8 cellular contexts compared by ENCODE assay signal in the genomic region with DNA sequence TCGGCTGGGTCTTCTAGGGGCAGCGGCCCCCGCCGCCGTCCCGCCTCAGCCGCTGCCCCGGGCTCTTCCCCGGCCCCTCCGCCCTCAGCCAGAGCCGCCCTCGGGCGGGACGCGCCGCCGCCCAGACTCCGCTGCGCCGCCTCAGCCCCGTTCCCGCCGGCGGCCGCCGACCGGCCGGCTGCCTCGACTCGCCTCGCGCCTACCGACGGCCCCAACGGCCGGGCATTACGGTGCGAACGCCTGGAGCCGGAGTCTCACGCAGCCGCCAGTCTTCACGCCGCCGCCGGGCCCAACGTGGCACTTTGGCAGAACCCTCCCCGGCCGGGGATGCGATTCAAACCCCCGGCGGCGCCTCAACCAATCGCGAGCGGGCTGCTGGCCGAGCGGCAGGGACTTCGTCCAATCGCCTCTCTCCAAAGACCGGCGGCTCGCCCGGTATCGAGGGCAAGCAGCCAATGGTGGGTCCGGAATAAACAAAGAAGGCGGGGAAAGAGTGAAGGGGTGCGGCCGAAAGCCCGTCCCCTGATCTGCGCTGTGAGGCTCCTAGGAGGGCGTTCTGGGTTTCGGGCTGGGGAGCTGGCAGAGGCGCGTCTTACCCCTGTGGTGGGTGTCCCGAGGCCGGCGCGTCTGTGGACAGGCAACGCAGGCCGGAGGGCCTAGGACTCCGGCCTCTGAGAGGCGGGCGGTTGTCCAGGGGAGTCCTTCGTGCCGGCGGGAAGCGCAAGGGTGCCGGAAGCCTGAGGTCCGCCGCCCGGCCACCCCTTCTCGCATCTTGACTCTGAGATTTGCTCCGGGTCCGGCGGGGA. TPM values are rescaled to one million over a fixed set of nuclear protein-coding genes. Genes with fewer than 3 reads are reported as not detected.
DNase-seq lines count a peak whose midpoint lies in the region; ATAC-seq, FAIRE-seq and TF ChIP-seq lines count a peak whose summit lies in the region.

CDR2 (minus strand) TSS at position 309 of the 806 bp plus-strand sequence. CDS start 310 bp downstream, outside the sequence.

- peak; percentile 89 for TF ChIP-seq POLR2A in GM19193 (IDR thresholded peaks at IDR 0.05; ENCODE audit: extremely low read depth, insufficient read depth, insufficient read length)

- peak; percentile 96 for DNase-seq in Ammon's horn (ENCODE audit: low spot score)
- DNase-seq in NCI-H460 (ENCODE audit: extremely low read depth, low read depth) = peak; percentile 97
- peak; percentile 97 for DNase-seq in cerebellar cortex (ENCODE audit: low spot score)
- peak; percentile 97 for DNase-seq in stimulated activated CD4-positive, alpha-beta T cell treated with anti-CD3 and anti-CD28 coated beads, Interleukin-12 subunit alpha, Interleukin-12 subunit beta, amount 100 ng/mL, for 4 hours

- peak; percentile 69 for FAIRE-seq in islet of Langerhans (lab: Jason Lieb, UNC)

- peak; percentile 91 for ATAC-seq in HG03432 (IDR thresholded peaks at IDR 0.05; ENCODE audit: unreplicated experiment)
- ATAC-seq in activated CD4-positive, CD25-positive, alpha-beta regulatory T cell treated with anti-CD3 and anti-CD28 coated beads, Interleukin-2, amount 50 U/mL, for 24 hours = peak; percentile 93 to 94

RNA-seq across cellular contexts. Expression of gene CDR2, which starts in this region (rescaled TPM):
- total RNA-seq in NCI-H460 (2014; rRNA removed; shearing (Covaris generic)) = 21.2 and 23.5 TPM in 2 replicates
- polyA plus RNA-seq in NCI-H460 (2014; cell fraction: nucleus; rRNA removed) = 16.1 and 18.0 TPM in 2 replicates

Comparison
In these comparisons a context has a peak if more than half of its experiments do, and no peak if none do; other contexts are left out.
1. Peak in every context shown above with its lines: DNase-seq and ATAC-seq.